ENCODE assay signal across 1 cellular context in the genomic region with DNA sequence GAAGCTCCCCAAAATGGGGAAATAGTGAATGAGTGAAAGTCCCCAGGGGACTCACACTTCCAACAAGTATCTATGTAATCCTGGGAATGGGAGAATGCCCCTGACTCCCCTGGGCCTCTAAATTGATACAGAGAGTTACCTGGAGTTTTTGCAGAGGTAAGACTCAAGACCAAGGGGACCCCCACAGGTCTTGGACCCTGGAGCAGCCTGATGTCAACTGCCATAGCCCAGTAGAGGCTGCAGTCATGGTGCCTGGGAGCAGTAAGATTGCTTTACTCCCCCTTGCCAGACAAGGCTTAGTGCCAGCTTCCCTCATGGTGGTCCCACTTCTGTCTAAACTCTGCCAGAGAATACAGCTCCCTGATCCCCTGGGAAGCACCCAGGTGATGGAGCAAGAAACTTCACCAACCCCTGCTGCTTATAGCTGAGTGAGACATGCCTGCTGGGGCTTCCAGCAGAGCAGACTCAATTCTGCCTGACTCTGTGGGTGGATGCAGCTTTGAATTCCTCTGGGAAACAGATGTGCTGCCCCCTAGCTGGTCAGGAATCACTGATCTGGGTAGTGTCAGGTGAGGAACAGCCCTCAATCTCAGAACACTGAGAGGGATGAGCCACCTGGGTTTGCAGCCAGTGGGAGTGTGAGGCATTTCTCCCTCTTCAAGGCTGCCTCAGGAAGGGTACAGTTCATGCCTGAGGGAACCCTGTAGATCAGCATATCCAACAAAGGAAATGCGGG.
TF ChIP-seq lines count a peak whose summit lies in the region.

No MANE protein-coding gene starts in this region.

TF ChIP-seq in GM23338, 12 proteins besides CTCF, POLR2A, EP300 and RAD21:
- no peak for TF ChIP-seq CREB1 (CRISPR knock-in tag; IDR thresholded peaks at IDR 0.05; ENCODE audit: low read depth)
- TF ChIP-seq, protein P1, sequence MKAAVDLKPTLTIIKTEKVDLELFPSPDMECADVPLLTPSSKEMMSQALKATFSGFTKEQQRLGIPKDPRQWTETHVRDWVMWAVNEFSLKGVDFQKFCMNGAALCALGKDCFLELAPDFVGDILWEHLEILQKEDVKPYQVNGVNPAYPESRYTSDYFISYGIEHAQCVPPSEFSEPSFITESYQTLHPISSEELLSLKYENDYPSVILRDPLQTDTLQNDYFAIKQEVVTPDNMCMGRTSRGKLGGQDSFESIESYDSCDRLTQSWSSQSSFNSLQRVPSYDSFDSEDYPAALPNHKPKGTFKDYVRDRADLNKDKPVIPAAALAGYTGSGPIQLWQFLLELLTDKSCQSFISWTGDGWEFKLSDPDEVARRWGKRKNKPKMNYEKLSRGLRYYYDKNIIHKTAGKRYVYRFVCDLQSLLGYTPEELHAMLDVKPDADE (IDR thresholded peaks at IDR 0.05), result no peak
- TF ChIP-seq, protein P2, sequence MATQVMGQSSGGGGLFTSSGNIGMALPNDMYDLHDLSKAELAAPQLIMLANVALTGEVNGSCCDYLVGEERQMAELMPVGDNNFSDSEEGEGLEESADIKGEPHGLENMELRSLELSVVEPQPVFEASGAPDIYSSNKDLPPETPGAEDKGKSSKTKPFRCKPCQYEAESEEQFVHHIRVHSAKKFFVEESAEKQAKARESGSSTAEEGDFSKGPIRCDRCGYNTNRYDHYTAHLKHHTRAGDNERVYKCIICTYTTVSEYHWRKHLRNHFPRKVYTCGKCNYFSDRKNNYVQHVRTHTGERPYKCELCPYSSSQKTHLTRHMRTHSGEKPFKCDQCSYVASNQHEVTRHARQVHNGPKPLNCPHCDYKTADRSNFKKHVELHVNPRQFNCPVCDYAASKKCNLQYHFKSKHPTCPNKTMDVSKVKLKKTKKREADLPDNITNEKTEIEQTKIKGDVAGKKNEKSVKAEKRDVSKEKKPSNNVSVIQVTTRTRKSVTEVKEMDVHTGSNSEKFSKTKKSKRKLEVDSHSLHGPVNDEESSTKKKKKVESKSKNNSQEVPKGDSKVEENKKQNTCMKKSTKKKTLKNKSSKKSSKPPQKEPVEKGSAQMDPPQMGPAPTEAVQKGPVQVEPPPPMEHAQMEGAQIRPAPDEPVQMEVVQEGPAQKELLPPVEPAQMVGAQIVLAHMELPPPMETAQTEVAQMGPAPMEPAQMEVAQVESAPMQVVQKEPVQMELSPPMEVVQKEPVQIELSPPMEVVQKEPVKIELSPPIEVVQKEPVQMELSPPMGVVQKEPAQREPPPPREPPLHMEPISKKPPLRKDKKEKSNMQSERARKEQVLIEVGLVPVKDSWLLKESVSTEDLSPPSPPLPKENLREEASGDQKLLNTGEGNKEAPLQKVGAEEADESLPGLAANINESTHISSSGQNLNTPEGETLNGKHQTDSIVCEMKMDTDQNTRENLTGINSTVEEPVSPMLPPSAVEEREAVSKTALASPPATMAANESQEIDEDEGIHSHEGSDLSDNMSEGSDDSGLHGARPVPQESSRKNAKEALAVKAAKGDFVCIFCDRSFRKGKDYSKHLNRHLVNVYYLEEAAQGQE (IDR thresholded peaks at IDR 0.05; ENCODE audit: unreplicated experiment), result no peak
- TF ChIP-seq, protein P3, sequence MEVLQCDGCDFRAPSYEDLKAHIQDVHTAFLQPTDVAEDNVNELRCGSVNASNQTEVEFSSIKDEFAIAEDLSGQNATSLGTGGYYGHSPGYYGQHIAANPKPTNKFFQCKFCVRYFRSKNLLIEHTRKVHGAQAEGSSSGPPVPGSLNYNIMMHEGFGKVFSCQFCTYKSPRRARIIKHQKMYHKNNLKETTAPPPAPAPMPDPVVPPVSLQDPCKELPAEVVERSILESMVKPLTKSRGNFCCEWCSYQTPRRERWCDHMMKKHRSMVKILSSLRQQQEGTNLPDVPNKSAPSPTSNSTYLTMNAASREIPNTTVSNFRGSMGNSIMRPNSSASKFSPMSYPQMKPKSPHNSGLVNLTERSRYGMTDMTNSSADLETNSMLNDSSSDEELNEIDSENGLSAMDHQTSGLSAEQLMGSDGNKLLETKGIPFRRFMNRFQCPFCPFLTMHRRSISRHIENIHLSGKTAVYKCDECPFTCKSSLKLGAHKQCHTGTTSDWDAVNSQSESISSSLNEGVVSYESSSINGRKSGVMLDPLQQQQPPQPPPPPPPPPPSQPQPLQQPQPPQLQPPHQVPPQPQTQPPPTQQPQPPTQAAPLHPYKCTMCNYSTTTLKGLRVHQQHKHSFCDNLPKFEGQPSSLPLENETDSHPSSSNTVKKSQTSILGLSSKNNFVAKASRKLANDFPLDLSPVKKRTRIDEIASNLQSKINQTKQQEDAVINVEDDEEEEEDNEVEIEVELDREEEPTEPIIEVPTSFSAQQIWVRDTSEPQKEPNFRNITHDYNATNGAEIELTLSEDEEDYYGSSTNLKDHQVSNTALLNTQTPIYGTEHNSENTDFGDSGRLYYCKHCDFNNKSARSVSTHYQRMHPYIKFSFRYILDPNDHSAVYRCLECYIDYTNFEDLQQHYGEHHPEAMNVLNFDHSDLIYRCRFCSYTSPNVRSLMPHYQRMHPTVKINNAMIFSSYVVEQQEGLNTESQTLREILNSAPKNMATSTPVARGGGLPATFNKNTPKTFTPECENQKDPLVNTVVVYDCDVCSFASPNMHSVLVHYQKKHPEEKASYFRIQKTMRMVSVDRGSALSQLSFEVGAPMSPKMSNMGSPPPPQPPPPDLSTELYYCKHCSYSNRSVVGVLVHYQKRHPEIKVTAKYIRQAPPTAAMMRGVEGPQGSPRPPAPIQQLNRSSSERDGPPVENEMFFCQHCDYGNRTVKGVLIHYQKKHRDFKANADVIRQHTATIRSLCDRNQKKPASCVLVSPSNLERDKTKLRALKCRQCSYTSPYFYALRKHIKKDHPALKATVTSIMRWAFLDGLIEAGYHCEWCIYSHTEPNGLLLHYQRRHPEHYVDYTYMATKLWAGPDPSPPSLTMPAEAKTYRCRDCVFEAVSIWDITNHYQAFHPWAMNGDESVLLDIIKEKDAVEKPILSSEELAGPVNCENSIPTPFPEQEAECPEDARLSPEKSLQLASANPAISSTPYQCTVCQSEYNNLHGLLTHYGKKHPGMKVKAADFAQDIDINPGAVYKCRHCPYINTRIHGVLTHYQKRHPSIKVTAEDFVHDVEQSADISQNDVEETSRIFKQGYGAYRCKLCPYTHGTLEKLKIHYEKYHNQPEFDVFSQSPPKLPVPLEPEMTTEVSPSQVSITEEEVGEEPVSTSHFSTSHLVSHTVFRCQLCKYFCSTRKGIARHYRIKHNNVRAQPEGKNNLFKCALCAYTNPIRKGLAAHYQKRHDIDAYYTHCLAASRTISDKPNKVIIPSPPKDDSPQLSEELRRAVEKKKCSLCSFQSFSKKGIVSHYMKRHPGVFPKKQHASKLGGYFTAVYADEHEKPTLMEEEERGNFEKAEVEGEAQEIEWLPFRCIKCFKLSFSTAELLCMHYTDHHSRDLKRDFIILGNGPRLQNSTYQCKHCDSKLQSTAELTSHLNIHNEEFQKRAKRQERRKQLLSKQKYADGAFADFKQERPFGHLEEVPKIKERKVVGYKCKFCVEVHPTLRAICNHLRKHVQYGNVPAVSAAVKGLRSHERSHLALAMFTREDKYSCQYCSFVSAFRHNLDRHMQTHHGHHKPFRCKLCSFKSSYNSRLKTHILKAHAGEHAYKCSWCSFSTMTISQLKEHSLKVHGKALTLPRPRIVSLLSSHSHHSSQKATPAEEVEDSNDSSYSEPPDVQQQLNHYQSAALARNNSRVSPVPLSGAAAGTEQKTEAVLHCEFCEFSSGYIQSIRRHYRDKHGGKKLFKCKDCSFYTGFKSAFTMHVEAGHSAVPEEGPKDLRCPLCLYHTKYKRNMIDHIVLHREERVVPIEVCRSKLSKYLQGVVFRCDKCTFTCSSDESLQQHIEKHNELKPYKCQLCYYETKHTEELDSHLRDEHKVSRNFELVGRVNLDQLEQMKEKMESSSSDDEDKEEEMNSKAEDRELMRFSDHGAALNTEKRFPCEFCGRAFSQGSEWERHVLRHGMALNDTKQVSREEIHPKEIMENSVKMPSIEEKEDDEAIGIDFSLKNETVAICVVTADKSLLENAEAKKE (CRISPR knock-in tag; IDR thresholded peaks at IDR 0.05), result no peak
- no peak for TF ChIP-seq ZNF331 (CRISPR knock-in tag; IDR thresholded peaks at IDR 0.05; ENCODE audit: low read depth)
- TF ChIP-seq POLR2AphosphoS5 (IDR thresholded peaks at IDR 0.05; ENCODE audit: low read depth), result no peak
TF ChIP-seq in GM23338: peak in this region for 0.
